13 cellular contexts compared by ENCODE assay signal in genomic region chr1:214310010-214310409, GRCh38. TPM values are rescaled to one million over a fixed set of nuclear protein-coding genes. Genes with fewer than 3 reads are reported as not detected.
DNase-seq lines count a peak whose midpoint lies in the region; ATAC-seq, FAIRE-seq and TF ChIP-seq lines count a peak whose summit lies in the region.
"Had no signal": no experiment of that assay in that cellular context is flagged by ENCODE, and none has a peak within 500 bp of the region (broad histone marks: within the 10 kb centered on the region; RNA-seq: fewer than 3 reads in every experiment).

No MANE protein-coding gene starts in this region.

- H3K9me3 ChIP-seq in A549 = no peaks in the 10 kb centered on the region
- H3K9me3 ChIP-seq: suprapubic skin had no signal

- no peak for TF ChIP-seq EP300 in A549 (IDR thresholded peaks at IDR 0.05)

- peak overlapping the region; percentile 48 for H3K4me3 Mint-ChIP-seq in activated CD4-positive, alpha-beta memory T cell treated with anti-CD3 and anti-CD28 coated beads, Interleukin-2, amount 10 ng/mL, durations not matched to agents 7 days and 5 days
- no peak overlapping the region for H3K4me3 Mint-ChIP-seq in endothelial cell (ENCODE audit: unreplicated experiment)

- FAIRE-seq in A549 (lab: Jason Lieb, UNC) (no peak), urothelium cell line (lab: Jason Lieb, UNC) (no peak)
- FAIRE-seq: colon, H54 had no signal

- WGBS in A549 (ENCODE audit: missing lambda C conversion rate) = 75% methylated on average over 3 of the region's 3 CpGs

- no peak overlapping the region for H3K4me2 ChIP-seq in A549

- no peaks in the 10 kb centered on the region for H3K4me1 ChIP-seq in A549
- H3K4me1 ChIP-seq: suprapubic skin had no signal

- H3K4me3 ChIP-seq in A549 = no peak overlapping the region
- H3K4me3 ChIP-seq: suprapubic skin had no signal

- ATAC-seq in A549 (no peak), GM18861 (IDR thresholded peaks at IDR 0.05; ENCODE audit: unreplicated experiment) (peak; percentile 49), HG03159 (IDR thresholded peaks at IDR 0.05; ENCODE audit: unreplicated experiment) (peak; percentile 68)

- no peaks in the 10 kb centered on the region for H3K27me3 Mint-ChIP-seq in activated CD4-positive, alpha-beta memory T cell treated with anti-CD3 and anti-CD28 coated beads, Interleukin-2, amount 10 ng/mL, durations not matched to agents 7 days and 5 days
- peaks cover 2% of the 10 kb centered on the region for H3K27me3 Mint-ChIP-seq in endothelial cell (ENCODE audit: unreplicated experiment)

- DNase-seq in A549 (ENCODE audit: low read depth in 1 of 2, low spot score in 1 of 2) (no peak), occipital lobe (lab: John Stamatoyannopoulos, UW) (no peak), urothelium cell line (ENCODE audit: low spot score) (no peak), cerebellar cortex (ENCODE audit: low spot score) (no peak), endothelial cell (ENCODE audit: low spot score) (no peak)
- DNase-seq in activated CD4-positive, alpha-beta memory T cell treated with anti-CD3 and anti-CD28 coated beads, Interleukin-2, amount 10 ng/mL, durations not matched to agents 7 days and 5 days = no peak
- DNase-seq: stimulated activated CD4-positive, alpha-beta T cell treated with anti-CD3 and anti-CD28 coated beads, Interleukin-15, amount 100 ng/mL, for 24 hours had no signal

- TF ChIP-seq CTCF in A549 (IDR thresholded peaks at IDR 0.05) (no peak), endothelial cell (IDR thresholded peaks at IDR 0.05; ENCODE audit: unreplicated experiment) (no peak)

- POLR2A ChIA-PET in A549 (lab: Yijun Ruan, JAX) = no interaction called here
- POLR2A ChIA-PET in activated CD4-positive, alpha-beta memory T cell treated with anti-CD3 and anti-CD28 coated beads, Interleukin-2, amount 10 ng/mL, durations not matched to agents 7 days and 5 days (lab: Charles Lee) = no interaction called here

- TF ChIP-seq RAD21 in A549 (conservative IDR thresholded peaks at IDR 0.05 in 1 of 2, IDR thresholded peaks at IDR 0.05 in 1 of 2) = no peak

- CTCF ChIA-PET in A549 (lab: Yijun Ruan, JAX) = interaction anchor here (0.9 kb wide), 1 partner anchor 18 kb away, joined by 3 read pairs; no protein-coding TSS in a partner anchor
- CTCF ChIA-PET in activated CD4-positive, alpha-beta memory T cell treated with anti-CD3 and anti-CD28 coated beads, Interleukin-2, amount 10 ng/mL, durations not matched to agents 7 days and 5 days (lab: Charles Lee) = no interaction called here

- no peak for TF ChIP-seq POLR2A in A549 (IDR thresholded peaks at IDR 0.05; ENCODE audit: low read length)

- H3K9me3 Mint-ChIP-seq in activated CD4-positive, alpha-beta memory T cell treated with anti-CD3 and anti-CD28 coated beads, Interleukin-2, amount 10 ng/mL, durations not matched to agents 7 days and 5 days = no peaks in the 10 kb centered on the region
- no peaks in the 10 kb centered on the region for H3K9me3 Mint-ChIP-seq in endothelial cell (ENCODE audit: unreplicated experiment)

- H3K36me3 Mint-ChIP-seq in activated CD4-positive, alpha-beta memory T cell treated with anti-CD3 and anti-CD28 coated beads, Interleukin-2, amount 10 ng/mL, durations not matched to agents 7 days and 5 days (ENCODE audit: low read depth) = peaks cover 6% of the 10 kb centered on the region
- H3K36me3 Mint-ChIP-seq in endothelial cell (ENCODE audit: low read depth, unreplicated experiment) = peaks cover 6% of the 10 kb centered on the region

- H3K27ac Mint-ChIP-seq in activated CD4-positive, alpha-beta memory T cell treated with anti-CD3 and anti-CD28 coated beads, Interleukin-2, amount 10 ng/mL, durations not matched to agents 7 days and 5 days = no peak overlapping the region
- H3K27ac Mint-ChIP-seq in endothelial cell (ENCODE audit: unreplicated experiment) = no peak overlapping the region

- H3K27ac ChIP-seq in A549 = no peak overlapping the region
- H3K27ac ChIP-seq: C4-2B, suprapubic skin had no signal

- peaks cover 24% of the 10 kb centered on the region for H3K4me1 Mint-ChIP-seq in activated CD4-positive, alpha-beta memory T cell treated with anti-CD3 and anti-CD28 coated beads, Interleukin-2, amount 10 ng/mL, durations not matched to agents 7 days and 5 days
- H3K4me1 Mint-ChIP-seq in endothelial cell (ENCODE audit: unreplicated experiment) = peaks cover 17% of the 10 kb centered on the region

TF ChIP-seq in A549, 52 proteins besides CTCF, POLR2A, EP300 and RAD21:
- no peak for TF ChIP-seq RFX5 (IDR thresholded peaks at IDR 0.05)
- TF ChIP-seq CEBPB (IDR thresholded peaks at IDR 0.05) = peak; percentile 31 to 36; a peak in 2 of 4 replicates

RNA-seq across cellular contexts. Expression of gene SMYD2, which starts 29.1 kb away (rescaled TPM):
- polyA plus RNA-seq in A549 (2011; rRNA removed) (54.9 and 57.7 TPM in 2 replicates), A549 (2017; fragmentation: RNase III; extraction: RNeasy Plus Mini Kit Qiagen cat#74134 plus additional on column Dnase treatment) (32.3 to 32.9 TPM (median 32.3 TPM) in 3 replicates)
- 22.9 and 26.2 TPM in 2 replicates for polyA plus RNA-seq in A549 (2012; cell fraction: cytosol; rRNA removed)
- polyA plus RNA-seq in A549 (2012; cell fraction: nucleus; rRNA removed) = 14.2 and 21.0 TPM in 2 replicates
- polyA minus RNA-seq in A549 (2011; rRNA and poly(A)+ RNA removed) = 17.8 and 19.0 TPM in 2 replicates
- 10 to 100 TPM; 33.8 to 34.9 TPM for total RNA-seq in activated CD4-positive, alpha-beta memory T cell treated with anti-CD3 and anti-CD28 coated beads, Interleukin-2, amount 10 ng/mL, durations not matched to agents 7 days and 5 days
- total RNA-seq in occipital lobe (51.6 TPM), endothelial cell (ENCODE audit: unreplicated experiment) (44.1 TPM)

Comparison
In these comparisons a context has a peak if more than half of its experiments do, and no peak if none do; other contexts are left out.
1. ATAC-seq: peak in GM18861 (single experiment) and HG03159 (single experiment); none in A549 (0 of 2).